Comparison of ENCODE assay signal across 26 cellular contexts in the genomic region with DNA sequence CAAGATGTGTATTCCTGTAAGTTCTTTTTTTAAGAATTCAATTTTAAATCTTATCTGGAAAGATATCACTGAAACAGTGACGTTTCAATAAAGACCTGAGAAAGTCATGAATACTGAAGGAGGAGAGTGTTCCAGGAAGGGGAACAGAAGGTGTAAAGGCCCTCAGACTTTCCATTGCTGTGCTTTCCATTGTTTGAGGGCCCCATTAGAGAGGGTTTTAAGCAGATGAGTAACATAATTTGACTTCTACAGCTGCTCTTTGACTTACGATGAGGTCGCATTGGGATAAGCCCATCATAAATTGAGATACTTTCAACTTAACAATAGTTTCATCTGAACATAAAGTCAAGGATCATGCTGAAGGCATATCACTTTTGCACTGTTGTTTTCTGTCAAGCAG. TPM values are rescaled to one million over a fixed set of nuclear protein-coding genes. Genes with fewer than 3 reads are reported as not detected.
A peak's percentile ranks its signal among the peaks of the same experiment; 100 is the strongest.
DNase-seq lines count a peak whose midpoint lies in the region; ATAC-seq and TF ChIP-seq lines count a peak whose summit lies in the region.
"Had no signal": no experiment of that assay in that cellular context is flagged by ENCODE, and none has a peak within 500 bp of the region (broad histone marks: within the 10 kb centered on the region; RNA-seq: fewer than 3 reads in every experiment).

No MANE protein-coding gene starts in this region.

- H3K36me3 Mint-ChIP-seq in activated CD4-positive, alpha-beta T cell treated with anti-CD3 and anti-CD28 coated beads for 36 hours (ENCODE audit: low read depth): peaks cover 11% of the 10 kb centered on the region
- H3K36me3 Mint-ChIP-seq in activated CD4-positive, alpha-beta T cell treated with anti-CD3 and anti-CD28 coated beads, Interleukin-2, amount 10 ng/mL, durations not matched to agents 7 days and 5 days (ENCODE audit: low read depth): peaks cover 3% of the 10 kb centered on the region

- no peak for DNase-seq in activated CD4-positive, alpha-beta T cell treated with anti-CD3 and anti-CD28 coated beads for 36 hours
- no peak for DNase-seq in activated CD4-positive, alpha-beta T cell treated with anti-CD3 and anti-CD28 coated beads, Interleukin-2, amount 10 ng/mL, durations not matched to agents 7 days and 5 days
- no peak for DNase-seq in stimulated activated naive CD8-positive, alpha-beta T cell treated with anti-CD3 and anti-CD28 coated beads, Interleukin-15, Interleukin-2, amounts not matched to agents 100 U/mL and 50 U/mL, for 24 hours
- no peak for DNase-seq in stimulated activated naive CD8-positive, alpha-beta T cell treated with anti-CD3 and anti-CD28 coated beads, Interleukin-15, amount 100 ng/mL, for 72 hours
- DNase-seq in adipocyte (ENCODE audit: low read depth): no peak
- no peak for DNase-seq in GM13977 (ENCODE audit: low spot score)
- no peak for DNase-seq in smooth muscle cell (lab: John Stamatoyannopoulos, UW; ENCODE audit: unreplicated experiment)
- DNase-seq: 8988T, ACHN, BE2C, H9, HFFc6, IMR-90, KG1, MG63, NCI-H1105 treated with DMSO at 0.1 percent for 48 hours, NCI-H146, NCI-H2029, NCI-H446 treated with DMSO at 0.1 percent for 48 hours, NCI-H526, Right ventricle myocardium superior, RPMI8226 had no signal

- ATAC-seq in activated CD4-positive, alpha-beta T cell treated with anti-CD3 and anti-CD28 coated beads for 36 hours: peak; percentile 28
- ATAC-seq in stimulated activated naive CD8-positive, alpha-beta T cell treated with anti-CD3 and anti-CD28 coated beads, Interleukin-15, Interleukin-2, amounts not matched to agents 100 U/mL and 50 U/mL, for 24 hours: peak; percentile 56
- ATAC-seq in stimulated activated naive CD8-positive, alpha-beta T cell treated with anti-CD3 and anti-CD28 coated beads, Interleukin-15, amount 100 ng/mL, for 72 hours: no peak
- ATAC-seq: GM23338 had no signal

- H3K79me2 ChIP-seq in smooth muscle cell (ENCODE audit: low read depth): no peaks in the 10 kb centered on the region

- H3K4me2 ChIP-seq in smooth muscle cell: no peak overlapping the region
- H3K4me2 ChIP-seq: GM23338 had no signal

- H3K27me3 ChIP-seq in adipocyte (replicated peaks; ENCODE audit: control insufficient read depth, insufficient read depth, low read length): no peaks in the 10 kb centered on the region
- H3K27me3 ChIP-seq in subcutaneous abdominal adipose tissue (ENCODE audit: control insufficient read depth in 5 of 5, insufficient read depth in 4 of 5, low read length in 5 of 5): no peaks in the 10 kb centered on the region
- no peaks in the 10 kb centered on the region for H3K27me3 ChIP-seq in smooth muscle cell (ENCODE audit: low read depth)
- H3K27me3 ChIP-seq: BE2C, MG63, SJSA1 had no signal

- H3K4me1 ChIP-seq in adipocyte (ENCODE audit: control insufficient read depth, insufficient read depth, low read length): peaks cover 54% of the 10 kb centered on the region
- H3K4me1 ChIP-seq in subcutaneous abdominal adipose tissue (ENCODE audit: control insufficient read depth in 5 of 5, insufficient read depth in 5 of 5, low read length in 5 of 5): peaks cover 4 to 40% (median 23%) of the 10 kb centered on the region in 5 donors
- no peaks in the 10 kb centered on the region for H3K4me1 ChIP-seq in smooth muscle cell (ENCODE audit: low read depth)
- H3K4me1 ChIP-seq: BE2C, SJSA1 had no signal

- H3K27ac Mint-ChIP-seq in activated CD4-positive, alpha-beta T cell treated with anti-CD3 and anti-CD28 coated beads for 36 hours: peak overlapping the region; percentile 82
- H3K27ac Mint-ChIP-seq in activated CD4-positive, alpha-beta T cell treated with anti-CD3 and anti-CD28 coated beads, Interleukin-2, amount 10 ng/mL, durations not matched to agents 7 days and 5 days: no peak overlapping the region
- no peak overlapping the region for H3K27ac Mint-ChIP-seq in stimulated activated naive CD8-positive, alpha-beta T cell treated with anti-CD3 and anti-CD28 coated beads, Interleukin-15, amount 100 ng/mL, for 72 hours
- H3K27ac Mint-ChIP-seq: CD14-positive monocyte, GM23338, H9, HFFc6 had no signal

- H2AFZ ChIP-seq in smooth muscle cell (ENCODE audit: low read depth): no peak overlapping the region
- H2AFZ ChIP-seq: GM23338 had no signal

- no peak overlapping the region for H3K9ac ChIP-seq in adipocyte (ENCODE audit: low read length)
- peak overlapping the region in 1 of 5 donors; percentile 1 for H3K9ac ChIP-seq in subcutaneous abdominal adipose tissue (ENCODE audit: low read length in 5 of 5)
- no peak overlapping the region for H3K9ac ChIP-seq in smooth muscle cell (ENCODE audit: low read depth)

- WGBS in smooth muscle cell (ENCODE audit: low lambda C conversion rate): 93% methylated on average over 3 of the region's 3 CpGs

- no peaks in the 10 kb centered on the region for H4K20me1 ChIP-seq in smooth muscle cell (ENCODE audit: low read depth)

- TF ChIP-seq CTCF in GM13977 (IDR thresholded peaks at IDR 0.05; ENCODE audit: extremely low read depth, insufficient read depth, missing control alignments): no peak
- no peak for TF ChIP-seq CTCF in smooth muscle cell (IDR thresholded peaks at IDR 0.05; ENCODE audit: borderline replicate concordance, insufficient read depth, poor library complexity, severe bottlenecking)

- POLR2A ChIA-PET in activated CD4-positive, alpha-beta T cell treated with anti-CD3 and anti-CD28 coated beads for 36 hours (lab: Charles Lee): no interaction called here
- POLR2A ChIA-PET in activated CD4-positive, alpha-beta T cell treated with anti-CD3 and anti-CD28 coated beads, Interleukin-2, amount 10 ng/mL, durations not matched to agents 7 days and 5 days (lab: Charles Lee): no interaction called here

- H3K36me3 ChIP-seq in adipocyte (ENCODE audit: control insufficient read depth, insufficient read depth, low read length, severe bottlenecking) (no peaks in the 10 kb centered on the region), subcutaneous abdominal adipose tissue (ENCODE audit: control insufficient read depth in 5 of 5, insufficient read depth in 5 of 5, low read length in 5 of 5) (no peaks in the 10 kb centered on the region), smooth muscle cell (ENCODE audit: low read depth) (no peaks in the 10 kb centered on the region)
- H3K36me3 ChIP-seq: BE2C, MG63, SJSA1 had no signal

- H3K9me3 Mint-ChIP-seq in activated CD4-positive, alpha-beta T cell treated with anti-CD3 and anti-CD28 coated beads for 36 hours (ENCODE audit: low read depth): no peaks in the 10 kb centered on the region
- no peaks in the 10 kb centered on the region for H3K9me3 Mint-ChIP-seq in activated CD4-positive, alpha-beta T cell treated with anti-CD3 and anti-CD28 coated beads, Interleukin-2, amount 10 ng/mL, durations not matched to agents 7 days and 5 days
- H3K9me3 Mint-ChIP-seq in stimulated activated naive CD8-positive, alpha-beta T cell treated with anti-CD3 and anti-CD28 coated beads, Interleukin-15, amount 100 ng/mL, for 72 hours: no peaks in the 10 kb centered on the region
- H3K9me3 Mint-ChIP-seq: CD14-positive monocyte, GM23338, H9, HFFc6 had no signal

- peaks cover 39% of the 10 kb centered on the region for H3K4me1 Mint-ChIP-seq in activated CD4-positive, alpha-beta T cell treated with anti-CD3 and anti-CD28 coated beads for 36 hours
- H3K4me1 Mint-ChIP-seq in activated CD4-positive, alpha-beta T cell treated with anti-CD3 and anti-CD28 coated beads, Interleukin-2, amount 10 ng/mL, durations not matched to agents 7 days and 5 days: peaks cover 13% of the 10 kb centered on the region
- H3K4me1 Mint-ChIP-seq in stimulated activated naive CD8-positive, alpha-beta T cell treated with anti-CD3 and anti-CD28 coated beads, Interleukin-15, amount 100 ng/mL, for 72 hours: peaks cover 32% of the 10 kb centered on the region
- H3K4me1 Mint-ChIP-seq: H9 had no signal

- intact Hi-C loops in activated CD4-positive, alpha-beta T cell treated with anti-CD3 and anti-CD28 coated beads for 36 hours (cut with DNase I, micrococcal nuclease): loop anchor here in 1 of 2 experiments (10.0 kb wide), 2 partner anchors 167 to 287 kb away; partner anchors contain the start of gene MRS2

- H3K9me3 ChIP-seq in adipocyte (ENCODE audit: control insufficient read depth, low read length) (no peaks in the 10 kb centered on the region), subcutaneous abdominal adipose tissue (ENCODE audit: control insufficient read depth in 5 of 5, low read length in 5 of 5) (no peaks in the 10 kb centered on the region), smooth muscle cell (replicated peaks; ENCODE audit: low read depth) (no peaks in the 10 kb centered on the region)
- H3K9me3 ChIP-seq: BE2C, MG63, SJSA1 had no signal

- H3K4me3 Mint-ChIP-seq in activated CD4-positive, alpha-beta T cell treated with anti-CD3 and anti-CD28 coated beads for 36 hours: no peak overlapping the region
- H3K4me3 Mint-ChIP-seq in activated CD4-positive, alpha-beta T cell treated with anti-CD3 and anti-CD28 coated beads, Interleukin-2, amount 10 ng/mL, durations not matched to agents 7 days and 5 days: no peak overlapping the region
- no peak overlapping the region for H3K4me3 Mint-ChIP-seq in stimulated activated naive CD8-positive, alpha-beta T cell treated with anti-CD3 and anti-CD28 coated beads, Interleukin-15, amount 100 ng/mL, for 72 hours
- H3K4me3 Mint-ChIP-seq: CD14-positive monocyte, GM23338, H9, HFFc6 had no signal

- H3K4me3 ChIP-seq in adipocyte (ENCODE audit: low read length): peak overlapping the region; percentile 8
- no peak overlapping the region for H3K4me3 ChIP-seq in subcutaneous abdominal adipose tissue (ENCODE audit: low read depth in 1 of 5, low read length in 5 of 5)
- H3K4me3 ChIP-seq in smooth muscle cell: no peak overlapping the region
- H3K4me3 ChIP-seq: GM23338, MG63, SJSA1 had no signal

- H3K27me3 Mint-ChIP-seq in activated CD4-positive, alpha-beta T cell treated with anti-CD3 and anti-CD28 coated beads for 36 hours: no peaks in the 10 kb centered on the region
- H3K27me3 Mint-ChIP-seq in activated CD4-positive, alpha-beta T cell treated with anti-CD3 and anti-CD28 coated beads, Interleukin-2, amount 10 ng/mL, durations not matched to agents 7 days and 5 days: no peaks in the 10 kb centered on the region
- no peaks in the 10 kb centered on the region for H3K27me3 Mint-ChIP-seq in stimulated activated naive CD8-positive, alpha-beta T cell treated with anti-CD3 and anti-CD28 coated beads, Interleukin-15, amount 100 ng/mL, for 72 hours

- H3K27ac ChIP-seq in subcutaneous abdominal adipose tissue (ENCODE audit: low read depth, low read length) (peak overlapping the region; percentile 73), smooth muscle cell (ENCODE audit: low read depth) (no peak overlapping the region)
- H3K27ac ChIP-seq: SJSA1 had no signal

- CTCF ChIA-PET in activated CD4-positive, alpha-beta T cell treated with anti-CD3 and anti-CD28 coated beads for 36 hours (lab: Charles Lee): interaction anchor here (1.0 to 8.1 kb wide), 2 partner anchors 108 to 168 kb away, joined by 3 to 79 read pairs; no protein-coding TSS in a partner anchor
- CTCF ChIA-PET in activated CD4-positive, alpha-beta T cell treated with anti-CD3 and anti-CD28 coated beads, Interleukin-2, amount 10 ng/mL, durations not matched to agents 7 days and 5 days (lab: Charles Lee): interaction anchor here (0.9 to 1.6 kb wide), 2 partner anchors 110 to 167 kb away, joined by 3 to 6 read pairs; no protein-coding TSS in a partner anchor

- no peaks in the 10 kb centered on the region for H3F3A ChIP-seq in smooth muscle cell (ENCODE audit: low read depth)

- in situ Hi-C loops in GM13977 (cut with MboI; ENCODE audit: low pct_unique_long_range_greater_than_20kb, low sequenced_read_pairs, unreplicated experiment): loop anchor here (10.0 to 25.0 kb wide), 2 partner anchors 107 to 254 kb away; no protein-coding TSS in a partner anchor

RNA-seq across cellular contexts. Expression of gene ACOT13, which starts 24.7 kb away (rescaled TPM):
- total RNA-seq in activated CD4-positive, alpha-beta T cell treated with anti-CD3 and anti-CD28 coated beads for 36 hours: 10 to 100 TPM; 37.3 to 47.9 TPM
- total RNA-seq in activated CD4-positive, alpha-beta T cell treated with anti-CD3 and anti-CD28 coated beads, Interleukin-2, amount 10 ng/mL, durations not matched to agents 7 days and 5 days: 10 to 100 TPM; 16.0 to 18.3 TPM
- 7.3 and 14.0 TPM in 2 replicates for total RNA-seq in smooth muscle cell
- polyA plus RNA-seq in smooth muscle cell: 35.2 and 43.7 TPM in 2 replicates

RNA-seq across cellular contexts. Expression of gene TDP2, which starts 24.9 kb away (rescaled TPM):
- 10 to 100 TPM; 41.4 to 45.4 TPM for total RNA-seq in activated CD4-positive, alpha-beta T cell treated with anti-CD3 and anti-CD28 coated beads for 36 hours
- total RNA-seq in activated CD4-positive, alpha-beta T cell treated with anti-CD3 and anti-CD28 coated beads, Interleukin-2, amount 10 ng/mL, durations not matched to agents 7 days and 5 days: 10 to 100 TPM; 43.0 to 47.1 TPM
- total RNA-seq in smooth muscle cell: 13.0 and 27.9 TPM in 2 replicates
- polyA plus RNA-seq in smooth muscle cell: 15.9 and 16.2 TPM in 2 replicates

RNA-seq across cellular contexts. Expression of gene C6orf62, which starts 27.4 kb away (rescaled TPM):
- total RNA-seq in activated CD4-positive, alpha-beta T cell treated with anti-CD3 and anti-CD28 coated beads for 36 hours: 100 to 1,000 TPM; 141 to 147 TPM
- total RNA-seq in activated CD4-positive, alpha-beta T cell treated with anti-CD3 and anti-CD28 coated beads, Interleukin-2, amount 10 ng/mL, durations not matched to agents 7 days and 5 days: 100 to 1,000 TPM; 138 to 153 TPM
- total RNA-seq in smooth muscle cell: 61.4 and 79.1 TPM in 2 replicates
- 32.4 and 33.1 TPM in 2 replicates for polyA plus RNA-seq in smooth muscle cell

RNA-seq across cellular contexts. Expression of gene KIAA0319, which starts 45.6 kb away (rescaled TPM):
- total RNA-seq in activated CD4-positive, alpha-beta T cell treated with anti-CD3 and anti-CD28 coated beads for 36 hours: under 1 TPM; 0.09 TPM
- under 1 TPM; 0.10 to 0.15 TPM for total RNA-seq in activated CD4-positive, alpha-beta T cell treated with anti-CD3 and anti-CD28 coated beads, Interleukin-2, amount 10 ng/mL, durations not matched to agents 7 days and 5 days
- total RNA-seq in smooth muscle cell: not detected in 2 replicates
- not detected in 2 replicates for polyA plus RNA-seq in smooth muscle cell
- total RNA-seq: IMR-90, Right ventricle myocardium superior, SJSA1 had no signal
- polyA plus RNA-seq: CD14-positive monocyte, IMR-90 had no signal
